1 cellular context compared by ENCODE assay signal in genomic region chr9:34380034-34380510, GRCh38.
TF ChIP-seq lines count a peak whose summit lies in the region.

No MANE protein-coding gene starts in this region.

TF ChIP-seq in HCT116, 20 proteins besides CTCF, POLR2A, EP300 and RAD21 (continued from another document):
- TF ChIP-seq ZBTB33 (IDR thresholded peaks at IDR 0.05; ENCODE audit: extremely low read depth, insufficient replicate concordance, low read length) (no peak), REST (IDR thresholded peaks at IDR 0.05; ENCODE audit: low read depth) (no peak), JUND (IDR thresholded peaks at IDR 0.05) (no peak), SRF (IDR thresholded peaks at IDR 0.05; ENCODE audit: low read depth) (no peak), ZFX (IDR thresholded peaks at IDR 0.05) (no peak), SP1 (IDR thresholded peaks at IDR 0.05; ENCODE audit: low read depth) (no peak), MAX (IDR thresholded peaks at IDR 0.05) (no peak), POLR2AphosphoS5 (IDR thresholded peaks at IDR 0.05; ENCODE audit: low read depth, low read length) (no peak)
